ENCODE assay signal across 20 cellular contexts in the genomic region with DNA sequence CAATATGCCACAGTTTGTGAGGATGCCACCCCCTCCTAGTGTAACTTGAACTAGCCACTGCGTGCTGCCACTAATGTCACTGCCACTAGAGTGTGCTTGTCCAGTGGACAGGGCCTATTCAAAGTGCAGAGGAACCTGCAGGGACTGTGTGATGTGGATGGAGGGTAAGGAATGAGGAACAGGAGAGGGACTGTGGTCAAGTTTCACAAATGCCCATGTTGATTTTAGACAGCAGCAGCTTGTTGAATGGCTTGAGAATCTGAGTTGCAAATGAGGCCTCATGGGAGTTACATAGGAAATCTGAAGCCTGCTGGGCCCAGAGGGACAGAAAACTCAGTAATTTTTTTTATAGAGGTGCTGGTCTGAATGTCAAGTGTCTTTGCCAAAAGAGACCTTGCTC.
DNase-seq lines count a peak whose midpoint lies in the region; ATAC-seq, FAIRE-seq and TF ChIP-seq lines count a peak whose summit lies in the region.
"Had no signal": no experiment of that assay in that cellular context is flagged by ENCODE, and none has a peak within 500 bp of the region (broad histone marks: within the 10 kb centered on the region; RNA-seq: fewer than 3 reads in every experiment).

No MANE protein-coding gene starts in this region.

- H3K27ac ChIP-seq in GM12878 (ENCODE audit: control insufficient read depth, insufficient read depth) (no peak overlapping the region), neuronal stem cell (replicated peaks; ENCODE audit: low read length) (no peak overlapping the region)

- no peaks in the 10 kb centered on the region for H3K9me3 Mint-ChIP-seq in osteocyte (ENCODE audit: unreplicated experiment)
- H3K9me3 Mint-ChIP-seq: activated CD4-positive, alpha-beta T cell treated with anti-CD3 and anti-CD28 coated beads, Interleukin-2, amount 10 ng/mL, durations not matched to agents 24 days and 14 days; T-cell had no signal

- no peak overlapping the region for H3K4me2 ChIP-seq in GM12878 (ENCODE audit: control insufficient read depth, insufficient read depth)
- no peak overlapping the region for H3K4me2 ChIP-seq in neuronal stem cell (ENCODE audit: insufficient read depth, low read length, poor library complexity, severe bottlenecking)

- WGBS in GM12878 (ENCODE audit: insufficient coverage, insufficient replicate concordance, low lambda C conversion rate, missing lambda C conversion rate) = 79% methylated on average over 1 of the region's 1 CpG
- no CpG with 5 or more reads among the region's 1 CpG for WGBS in neuronal stem cell (ENCODE audit: extremely low coverage in 2 of 2, insufficient read length in 2 of 2, insufficient replicate concordance in 1 of 2), 2 donors

- no peak overlapping the region for H2BK120ac ChIP-seq in neuronal stem cell (ENCODE audit: low read depth, low read length)

- H3K36me3 ChIP-seq in GM12878 (ENCODE audit: control insufficient read depth in 2 of 2, insufficient read depth in 2 of 2, low read length in 1 of 2) = no peaks in the 10 kb centered on the region
- H3K36me3 ChIP-seq in neuronal stem cell (replicated peaks in 1 of 2; ENCODE audit: control insufficient read depth in 2 of 2, insufficient read depth in 2 of 2, low read length in 2 of 2) = no peaks in the 10 kb centered on the region

- TF ChIP-seq EP300 in GM12878 (IDR thresholded peaks at IDR 0.05; ENCODE audit: borderline replicate concordance in 1 of 2, control insufficient read depth in 1 of 2, low read depth in 2 of 2, low read length in 2 of 2) = no peak

- in situ Hi-C loops in GM12878 (cut with MboI) = no loop called here

- RAD21 ChIA-PET in GM12878 (lab: Charles Lee; ENCODE audit: unreplicated experiment) = interaction anchor here (1.1 kb wide), 1 partner anchor 11 kb away, joined by 3 read pairs; no protein-coding TSS in a partner anchor

- H3K27me3 Mint-ChIP-seq in osteocyte (ENCODE audit: unreplicated experiment) = no peaks in the 10 kb centered on the region
- H3K27me3 Mint-ChIP-seq: activated CD4-positive, alpha-beta T cell treated with anti-CD3 and anti-CD28 coated beads, Interleukin-2, amount 10 ng/mL, durations not matched to agents 24 days and 14 days; activated CD8-positive, alpha-beta memory T cell treated with anti-CD3 and anti-CD28 coated beads, Interleukin-2, amount 10 ng/mL, durations not matched to agents 7 days and 5 days; activated T-helper 17 cell treated with anti-CD3 and anti-CD28 coated beads, Interleukin-2, amount 50 U/mL, for 72 hours; T-cell had no signal

- no peak for TF ChIP-seq RAD21 in GM12878 (IDR thresholded peaks at IDR 0.05; ENCODE audit: insufficient read depth, low read depth, low read length)

- H4K8ac ChIP-seq in neuronal stem cell (ENCODE audit: low read depth, low read length) = no peak overlapping the region

- DNase-seq in EL = peak; percentile 18
- peak; percentile 37 for DNase-seq in MV-4-11 (lab: John Stamatoyannopoulos, UW)
- no peak for DNase-seq in GM12878 (ENCODE audit: low read depth, low spot score)
- no peak for DNase-seq in neuronal stem cell (ENCODE audit: low spot score)
- DNase-seq in activated gamma-delta T cell treated with Interleukin-2 at 50 U/mL for 16 hours = no peak
- DNase-seq in osteocyte (ENCODE audit: extremely low spot score, unreplicated experiment) = no peak
- no peak for DNase-seq in activated gamma-delta T cell (lab: John Stamatoyannopoulos, UW)
- DNase-seq: activated CD4-positive, alpha-beta T cell treated with anti-CD3 and anti-CD28 coated beads, Interleukin-2, amount 10 ng/mL, durations not matched to agents 24 days and 14 days; activated CD8-positive, alpha-beta memory T cell treated with anti-CD3 and anti-CD28 coated beads, Interleukin-2, amount 10 ng/mL, durations not matched to agents 7 days and 5 days; Calu3; cortex of kidney; head of caudate nucleus; left ventricle myocardium superior; NCI-H1694 treated with DMSO at 0.1 percent for 48 hours; T-cell; trophoblast cell had no signal

- H3K4me1 Mint-ChIP-seq in osteocyte (ENCODE audit: unreplicated experiment) = peaks cover 42% of the 10 kb centered on the region

- no peak overlapping the region for H3K18ac ChIP-seq in neuronal stem cell (ENCODE audit: low read length)

- H3K36me3 Mint-ChIP-seq in osteocyte (ENCODE audit: unreplicated experiment) = no peaks in the 10 kb centered on the region
- H3K36me3 Mint-ChIP-seq: activated CD8-positive, alpha-beta memory T cell treated with anti-CD3 and anti-CD28 coated beads, Interleukin-2, amount 10 ng/mL, durations not matched to agents 7 days and 5 days; T-cell had no signal

- SMC1A ChIA-PET in GM12878 (lab: Charles Lee; ENCODE audit: uncharacterized antibody, unreplicated experiment) = interaction anchor here (0.8 to 1.6 kb wide), 5 partner anchors 10 to 80 kb away, joined by 3 to 5 read pairs (median 3); no protein-coding TSS in a partner anchor

- H3K4ac ChIP-seq in neuronal stem cell (ENCODE audit: low read length) = no peak overlapping the region

- no peak overlapping the region for H3K27ac Mint-ChIP-seq in osteocyte (ENCODE audit: unreplicated experiment)
- H3K27ac Mint-ChIP-seq: activated CD4-positive, alpha-beta T cell treated with anti-CD3 and anti-CD28 coated beads, Interleukin-2, amount 10 ng/mL, durations not matched to agents 24 days and 14 days; activated CD8-positive, alpha-beta memory T cell treated with anti-CD3 and anti-CD28 coated beads, Interleukin-2, amount 10 ng/mL, durations not matched to agents 7 days and 5 days; activated T-helper 17 cell treated with anti-CD3 and anti-CD28 coated beads, Interleukin-2, amount 50 U/mL, for 72 hours; T-cell had no signal

- TF ChIP-seq CTCF in GM12878 (IDR thresholded peaks at IDR 0.05 in 2 of 3, conservative IDR thresholded peaks at IDR 0.05 in 1 of 3; ENCODE audit: control insufficient read depth in 2 of 3, extremely low read depth in 1 of 3, insufficient read depth in 1 of 3, low read depth in 3 of 3, low read length in 3 of 3) = no peak
- no peak for TF ChIP-seq CTCF in osteocyte (IDR thresholded peaks at IDR 0.05)

- H2BK12ac ChIP-seq in neuronal stem cell (ENCODE audit: low read length) = no peak overlapping the region

- no peaks in the 10 kb centered on the region for H3K79me2 ChIP-seq in GM12878 (ENCODE audit: control insufficient read depth, insufficient read depth, low read length)

- H3K23ac ChIP-seq in neuronal stem cell (ENCODE audit: low read depth, low read length, poor library complexity) = no peak overlapping the region

- H3K27me3 ChIP-seq in GM12878 (replicated peaks in 1 of 2; ENCODE audit: control insufficient read depth in 2 of 2, insufficient read depth in 2 of 2, low read length in 1 of 2) (no peaks in the 10 kb centered on the region), neuronal stem cell (ENCODE audit: control insufficient read depth in 3 of 3, insufficient read depth in 3 of 3, low read depth in 1 of 3, low read length in 3 of 3) (no peaks in the 10 kb centered on the region)

- peak overlapping the region; percentile 42 for H3K14ac ChIP-seq in neuronal stem cell (ENCODE audit: low read length)

- no peak overlapping the region for H2AK5ac ChIP-seq in neuronal stem cell (ENCODE audit: low read depth, low read length)

- FAIRE-seq in GM12878 (lab: Jason Lieb, UNC) = no peak
- FAIRE-seq: endometrium, G401.6, HepG2 had no signal

- no peak overlapping the region for H4K91ac ChIP-seq in neuronal stem cell (ENCODE audit: low read depth, low read length, poor library complexity)

- H3K4me1 ChIP-seq in GM12878 (ENCODE audit: control insufficient read depth, insufficient read depth, low read length) (no peaks in the 10 kb centered on the region), neuronal stem cell (ENCODE audit: control insufficient read depth in 2 of 2, insufficient read depth in 1 of 2, low read depth in 1 of 2, low read length in 2 of 2) (peaks cover 2 to 9% of the 10 kb centered on the region in 2 donors)

- H4K20me1 ChIP-seq in GM12878 (ENCODE audit: control insufficient read depth, insufficient read depth) = no peaks in the 10 kb centered on the region

- TF ChIP-seq POLR2A in GM12878 (IDR thresholded peaks at IDR 0.05; ENCODE audit: low read depth, low read length) = no peak

- POLR2A ChIA-PET in GM12878 (lab: Charles Lee) = no interaction called here

- no peak overlapping the region for H3K9ac ChIP-seq in GM12878 (ENCODE audit: control insufficient read depth, insufficient read depth, low read length)
- H3K9ac ChIP-seq in neuronal stem cell (ENCODE audit: low read depth, low read length, poor library complexity) = no peak overlapping the region

- H2BK5ac ChIP-seq in neuronal stem cell (ENCODE audit: low read length) = no peak overlapping the region

- H3K4me3 ChIP-seq in GM12878 (no peak overlapping the region), neuronal stem cell (ENCODE audit: low read length in 2 of 2) (peak overlapping the region in 1 of 2 donors; percentile 40)

- peak; percentile 57 for ATAC-seq in GM12878
- ATAC-seq: activated CD8-positive, alpha-beta memory T cell treated with anti-CD3 and anti-CD28 coated beads, Interleukin-2, amount 10 ng/mL, durations not matched to agents 7 days and 5 days; activated T-helper 17 cell treated with anti-CD3 and anti-CD28 coated beads, Interleukin-2, amount 50 U/mL, for 72 hours; HepG2; left ventricle myocardium superior; T-cell had no signal

- H3K79me1 ChIP-seq in neuronal stem cell (ENCODE audit: low read depth, low read length) = no peaks in the 10 kb centered on the region

- no peak overlapping the region for H2AFZ ChIP-seq in GM12878 (ENCODE audit: control insufficient read depth, low read depth, low read length)
- no peak overlapping the region for H2AFZ ChIP-seq in neuronal stem cell (ENCODE audit: low read length)

- H3K9me3 ChIP-seq in GM12878 (replicated peaks; ENCODE audit: control insufficient read depth, insufficient read depth, low read length) = no peaks in the 10 kb centered on the region
- H3K9me3 ChIP-seq in neuronal stem cell (replicated peaks in 1 of 2; ENCODE audit: control insufficient read depth in 2 of 2, insufficient read depth in 1 of 2, low read depth in 1 of 2, low read length in 2 of 2) = peaks cover 0 to 2% of the 10 kb centered on the region in 2 donors

- CTCF ChIA-PET in GM12878 (lab: Yijun Ruan, JAX) = interaction anchor here (1.0 to 1.7 kb wide), 4 partner anchors 11 to 34 kb away, joined by 3 to 5 read pairs (median 4); no protein-coding TSS in a partner anchor

- H3K4me3 Mint-ChIP-seq in osteocyte (ENCODE audit: unreplicated experiment) = no peak overlapping the region
- H3K4me3 Mint-ChIP-seq: activated CD4-positive, alpha-beta T cell treated with anti-CD3 and anti-CD28 coated beads, Interleukin-2, amount 10 ng/mL, durations not matched to agents 24 days and 14 days; activated CD8-positive, alpha-beta memory T cell treated with anti-CD3 and anti-CD28 coated beads, Interleukin-2, amount 10 ng/mL, durations not matched to agents 7 days and 5 days; activated T-helper 17 cell treated with anti-CD3 and anti-CD28 coated beads, Interleukin-2, amount 50 U/mL, for 72 hours; T-cell had no signal

- intact Hi-C loops in GM12878 (cut with micrococcal nuclease; ENCODE audit: unreplicated experiment) = no loop called here

- BruUV-seq in GM12878 (replicated peaks; lab: Mats Ljungman, UMichigan) = no TSS peak

- H2BK15ac ChIP-seq in neuronal stem cell (ENCODE audit: low read length) = no peak overlapping the region

TF ChIP-seq in GM12878, 131 proteins besides CTCF, POLR2A, EP300 and RAD21 (continues in another document):
- no peak for TF ChIP-seq SRF (IDR thresholded peaks at IDR 0.05; ENCODE audit: low read depth in 2 of 2, low read length in 2 of 2)
- no peak for TF ChIP-seq MYC (IDR thresholded peaks at IDR 0.05; ENCODE audit: insufficient read depth, insufficient read length, insufficient replicate concordance, low read length, severe bottlenecking)

Comparison
In these comparisons a context has a peak if more than half of its experiments do, and no peak if none do; other contexts are left out.
1. DNase-seq: peak in EL (single experiment) and MV-4-11 (single experiment); none in GM12878 (single experiment), neuronal stem cell (single experiment), activated gamma-delta T cell treated with Interleukin-2 at 50 U/mL for 16 hours (single experiment), osteocyte (single experiment) and activated gamma-delta T cell (single experiment).